21 cellular contexts compared by ENCODE assay signal in the genomic region with DNA sequence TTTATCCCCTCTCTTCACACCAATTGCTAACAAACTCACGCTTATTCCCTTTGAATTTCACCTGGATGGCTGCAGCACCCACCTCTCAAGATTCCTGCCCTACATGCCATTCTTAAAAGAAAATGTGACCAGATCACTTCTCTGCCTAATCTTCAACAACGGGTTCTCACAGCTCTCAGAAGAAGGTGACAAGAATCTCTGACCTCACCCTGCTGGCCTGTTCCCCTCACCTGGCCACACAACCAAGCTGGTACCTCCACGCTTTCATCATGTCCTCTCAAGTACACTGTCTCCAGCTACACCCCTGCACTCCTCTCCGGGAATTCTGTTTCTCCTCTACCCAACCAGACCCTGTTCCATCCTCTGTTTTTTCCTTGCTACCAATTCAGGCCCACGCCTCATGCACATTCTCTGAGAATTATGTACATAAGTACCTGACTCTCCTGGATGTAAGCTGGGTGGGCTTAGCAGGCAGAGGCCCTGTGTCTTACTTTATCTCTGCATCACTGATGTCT. TPM values are rescaled to one million over a fixed set of nuclear protein-coding genes. Genes with fewer than 3 reads are reported as not detected.
DNase-seq lines count a peak whose midpoint lies in the region; ATAC-seq and TF ChIP-seq lines count a peak whose summit lies in the region.
"Had no signal": no experiment of that assay in that cellular context is flagged by ENCODE, and none has a peak within 500 bp of the region (broad histone marks: within the 10 kb centered on the region; RNA-seq: fewer than 3 reads in every experiment).

No MANE protein-coding gene starts in this region.

- CTCF ChIA-PET in activated CD8-positive, alpha-beta T cell treated with anti-CD3 and anti-CD28 coated beads for 36 hours (lab: Charles Lee): interaction anchor here (1.0 kb wide), 1 partner anchor 12 kb away, joined by 4 read pairs; no protein-coding TSS in a partner anchor

- no peak for ATAC-seq in activated naive CD4-positive, alpha-beta T cell treated with anti-CD3 and anti-CD28 coated beads, Interleukin-2, amount 50 U/mL, for 72 hours
- ATAC-seq in activated CD8-positive, alpha-beta T cell treated with anti-CD3 and anti-CD28 coated beads for 36 hours: no peak
- no peak for ATAC-seq in stimulated activated naive B cell treated with anti-CD40 and anti-IgM and Interleukin-4, amounts not matched to agents 10 μg/mL and 1 μg/mL and 100 μg/mL, for 72 hours (replicated peaks)
- ATAC-seq in HG02973 (IDR thresholded peaks at IDR 0.05; ENCODE audit: unreplicated experiment): no peak
- ATAC-seq in HG02763 (IDR thresholded peaks at IDR 0.05; ENCODE audit: unreplicated experiment): no peak
- ATAC-seq: activated T-cell treated with anti-CD3 and anti-CD28 coated beads, Interleukin-2, amount 50 U/mL, for 4 hours; left cardiac atrium had no signal

- peaks cover 29% of the 10 kb centered on the region for H3K4me1 Mint-ChIP-seq in activated CD8-positive, alpha-beta T cell treated with anti-CD3 and anti-CD28 coated beads for 36 hours (ENCODE audit: low read depth)
- H3K4me1 Mint-ChIP-seq in immature natural killer cell: peaks cover 52 to 60% of the 10 kb centered on the region in 2 donors
- H3K4me1 Mint-ChIP-seq in stimulated activated naive B cell treated with anti-CD40 and anti-IgM and Interleukin-4, amounts not matched to agents 10 μg/mL and 1 μg/mL and 100 μg/mL, for 72 hours: peaks cover 18 to 35% of the 10 kb centered on the region in 2 donors
- H3K4me1 Mint-ChIP-seq in progenitor cell of endocrine pancreas (ENCODE audit: low read depth): peaks cover 6% of the 10 kb centered on the region

- TF ChIP-seq CTCF in activated CD8-positive, alpha-beta T cell treated with anti-CD3 and anti-CD28 coated beads for 36 hours (IDR thresholded peaks at IDR 0.05): no peak
- no peak for TF ChIP-seq CTCF in progenitor cell of endocrine pancreas (IDR thresholded peaks at IDR 0.05; ENCODE audit: unreplicated experiment)

- POLR2A ChIA-PET in activated CD8-positive, alpha-beta T cell treated with anti-CD3 and anti-CD28 coated beads for 36 hours (lab: Charles Lee): interaction anchor here (1.0 to 2.7 kb wide), 3 partner anchors 8 to 21 kb away, joined by 3 to 12 read pairs (median 3); no protein-coding TSS in a partner anchor

- H3K4me3 Mint-ChIP-seq in activated CD8-positive, alpha-beta T cell treated with anti-CD3 and anti-CD28 coated beads for 36 hours: no peak overlapping the region
- H3K4me3 Mint-ChIP-seq in immature natural killer cell (peak overlapping the region; percentile 69 to 80 (median 72)), progenitor cell of endocrine pancreas (ENCODE audit: low read depth) (no peak overlapping the region)
- H3K4me3 Mint-ChIP-seq in stimulated activated naive B cell treated with anti-CD40 and anti-IgM and Interleukin-4, amounts not matched to agents 10 μg/mL and 1 μg/mL and 100 μg/mL, for 72 hours: no peak overlapping the region
- H3K4me3 Mint-ChIP-seq: activated naive CD8-positive, alpha-beta T cell treated with anti-CD3 and anti-CD28 coated beads, Interleukin-2, amount 10 ng/mL, durations not matched to agents 7 days and 5 days; activated T-cell treated with anti-CD3 and anti-CD28 coated beads, Interleukin-2, amount 50 U/mL, for 4 hours; T-helper 2 cell treated with Interferon-gamma antibody and Interleukin-4, amounts not matched to agents 5 μg/mL and 100 μg/mL, for 36 hours had no signal

- intact Hi-C loops in activated CD8-positive, alpha-beta T cell treated with anti-CD3 and anti-CD28 coated beads for 36 hours (cut with micrococcal nuclease): no loop called here

- H3K27me3 Mint-ChIP-seq in activated CD8-positive, alpha-beta T cell treated with anti-CD3 and anti-CD28 coated beads for 36 hours: no peaks in the 10 kb centered on the region
- H3K27me3 Mint-ChIP-seq in immature natural killer cell (ENCODE audit: low read depth in 3 of 3) (peaks cover 0 to 3% (median 0%) of the 10 kb centered on the region in 3 donors), progenitor cell of endocrine pancreas (no peaks in the 10 kb centered on the region)
- H3K27me3 Mint-ChIP-seq in stimulated activated naive B cell treated with anti-CD40 and anti-IgM and Interleukin-4, amounts not matched to agents 10 μg/mL and 1 μg/mL and 100 μg/mL, for 72 hours: no peaks in the 10 kb centered on the region
- H3K27me3 Mint-ChIP-seq: activated naive CD8-positive, alpha-beta T cell treated with anti-CD3 and anti-CD28 coated beads, Interleukin-2, amount 10 ng/mL, durations not matched to agents 7 days and 5 days had no signal

- peak overlapping the region; percentile 17 to 24 for H3K27ac Mint-ChIP-seq in activated naive CD4-positive, alpha-beta T cell treated with anti-CD3 and anti-CD28 coated beads, Interleukin-2, amount 50 U/mL, for 72 hours
- H3K27ac Mint-ChIP-seq in activated CD8-positive, alpha-beta T cell treated with anti-CD3 and anti-CD28 coated beads for 36 hours: peak overlapping the region; percentile 23
- H3K27ac Mint-ChIP-seq in immature natural killer cell: peak overlapping the region; percentile 82 to 93 (median 86)
- H3K27ac Mint-ChIP-seq in stimulated activated naive B cell treated with anti-CD40 and anti-IgM and Interleukin-4, amounts not matched to agents 10 μg/mL and 1 μg/mL and 100 μg/mL, for 72 hours: peak overlapping the region; percentile 2
- no peak overlapping the region for H3K27ac Mint-ChIP-seq in progenitor cell of endocrine pancreas

- DNase-seq in activated naive CD4-positive, alpha-beta T cell treated with anti-CD3 and anti-CD28 coated beads, Interleukin-2, amount 50 U/mL, for 72 hours (ENCODE audit: low spot score in 2 of 2): no peak
- DNase-seq in activated naive CD4-positive, alpha-beta T cell treated with anti-CD3 and anti-CD28 coated beads, Interleukin-2, amount 50 U/mL, for 16 hours: no peak
- DNase-seq in activated CD8-positive, alpha-beta T cell treated with anti-CD3 and anti-CD28 coated beads for 36 hours: no peak
- DNase-seq in immature natural killer cell (no peak), progenitor cell of endocrine pancreas (ENCODE audit: low spot score, unreplicated experiment) (no peak)
- DNase-seq in stimulated activated naive B cell treated with anti-CD40 and anti-IgM and Interleukin-4, amounts not matched to agents 10 μg/mL and 1 μg/mL and 100 μg/mL, for 72 hours: no peak
- DNase-seq: ACHN; activated CD4-positive, alpha-beta T cell treated with anti-CD3 and anti-CD28 coated beads, Interleukin-2, amount 50 U/mL, for 48 hours; activated naive CD8-positive, alpha-beta T cell treated with anti-CD3 and anti-CD28 coated beads, Interleukin-2, amount 10 ng/mL, durations not matched to agents 7 days and 5 days; activated T-cell treated with anti-CD3 and anti-CD28 coated beads, Interleukin-2, amount 50 U/mL, for 4 hours; Calu3; DND-41; left cardiac atrium; NCI-H1105; NCI-H2029 treated with DMSO at 0.1 percent for 48 hours; NCI-H226; retina; RPMI8226 had no signal

- peaks cover 10 to 54% of the 10 kb centered on the region in 2 donors for H3K36me3 Mint-ChIP-seq in activated naive CD4-positive, alpha-beta T cell treated with anti-CD3 and anti-CD28 coated beads, Interleukin-2, amount 50 U/mL, for 72 hours
- peaks cover 69% of the 10 kb centered on the region for H3K36me3 Mint-ChIP-seq in activated CD8-positive, alpha-beta T cell treated with anti-CD3 and anti-CD28 coated beads for 36 hours (ENCODE audit: low read depth)
- peaks cover 16 to 48% (median 38%) of the 10 kb centered on the region in 3 donors for H3K36me3 Mint-ChIP-seq in immature natural killer cell
- peaks cover 27 to 56% of the 10 kb centered on the region in 2 donors for H3K36me3 Mint-ChIP-seq in stimulated activated naive B cell treated with anti-CD40 and anti-IgM and Interleukin-4, amounts not matched to agents 10 μg/mL and 1 μg/mL and 100 μg/mL, for 72 hours
- peaks cover 57% of the 10 kb centered on the region for H3K36me3 Mint-ChIP-seq in progenitor cell of endocrine pancreas (ENCODE audit: insufficient read depth)

- peaks cover 0 to 7% of the 10 kb centered on the region in 2 donors for H3K9me3 Mint-ChIP-seq in activated naive CD4-positive, alpha-beta T cell treated with anti-CD3 and anti-CD28 coated beads, Interleukin-2, amount 50 U/mL, for 72 hours
- H3K9me3 Mint-ChIP-seq in activated CD8-positive, alpha-beta T cell treated with anti-CD3 and anti-CD28 coated beads for 36 hours: no peaks in the 10 kb centered on the region
- H3K9me3 Mint-ChIP-seq in immature natural killer cell (no peaks in the 10 kb centered on the region), progenitor cell of endocrine pancreas (ENCODE audit: low read depth) (peaks cover 11% of the 10 kb centered on the region)
- H3K9me3 Mint-ChIP-seq in stimulated activated naive B cell treated with anti-CD40 and anti-IgM and Interleukin-4, amounts not matched to agents 10 μg/mL and 1 μg/mL and 100 μg/mL, for 72 hours: no peaks in the 10 kb centered on the region
- H3K9me3 Mint-ChIP-seq: activated naive CD8-positive, alpha-beta T cell treated with anti-CD3 and anti-CD28 coated beads, Interleukin-2, amount 10 ng/mL, durations not matched to agents 7 days and 5 days; activated T-cell treated with anti-CD3 and anti-CD28 coated beads, Interleukin-2, amount 50 U/mL, for 4 hours; T-helper 2 cell treated with Interferon-gamma antibody and Interleukin-4, amounts not matched to agents 5 μg/mL and 100 μg/mL, for 36 hours had no signal

RNA-seq across cellular contexts. Expression of a gene that starts 5.9 kb away (rescaled TPM):
- 10 to 100 TPM; 17.8 to 26.2 TPM for total RNA-seq in activated naive CD4-positive, alpha-beta T cell treated with anti-CD3 and anti-CD28 coated beads, Interleukin-2, amount 50 U/mL, for 72 hours
- 10 to 100 TPM; 20.3 to 20.4 TPM for total RNA-seq in activated CD8-positive, alpha-beta T cell treated with anti-CD3 and anti-CD28 coated beads for 36 hours
- 10 to 100 TPM; 11.3 to 26.2 (median 13.9) TPM for polyA plus RNA-seq in immature natural killer cell
- 145 and 147 TPM in 2 replicates for total RNA-seq in progenitor cell of endocrine pancreas

RNA-seq across cellular contexts. Expression of a gene that starts 50.2 kb away (rescaled TPM):
- 1 to 10 TPM; 7.1 to 8.9 TPM for total RNA-seq in activated naive CD4-positive, alpha-beta T cell treated with anti-CD3 and anti-CD28 coated beads, Interleukin-2, amount 50 U/mL, for 72 hours
- total RNA-seq in activated CD8-positive, alpha-beta T cell treated with anti-CD3 and anti-CD28 coated beads for 36 hours: 10 to 100 TPM; 23.2 to 24.2 TPM
- polyA plus RNA-seq in immature natural killer cell: 10 to 100 TPM in 1 of 3 donors, 1 to 10 TPM in 2; 6.2 to 10.8 (median 9.4) TPM
- 31.4 and 32.8 TPM in 2 replicates for total RNA-seq in progenitor cell of endocrine pancreas

RNA-seq across cellular contexts. Expression of a gene that starts 50.9 kb away (rescaled TPM):
- 100 to 1,000 TPM; 105 to 119 TPM for total RNA-seq in activated naive CD4-positive, alpha-beta T cell treated with anti-CD3 and anti-CD28 coated beads, Interleukin-2, amount 50 U/mL, for 72 hours
- total RNA-seq in activated CD8-positive, alpha-beta T cell treated with anti-CD3 and anti-CD28 coated beads for 36 hours: 100 to 1,000 TPM; 108 to 112 TPM
- polyA plus RNA-seq in immature natural killer cell: 10 to 100 TPM; 25.9 to 55.3 (median 28.5) TPM
- total RNA-seq in progenitor cell of endocrine pancreas: 131 and 136 TPM in 2 replicates

RNA-seq across cellular contexts. Expression of a gene that starts 51.6 kb away (rescaled TPM):
- total RNA-seq in activated naive CD4-positive, alpha-beta T cell treated with anti-CD3 and anti-CD28 coated beads, Interleukin-2, amount 50 U/mL, for 72 hours: 10 to 100 TPM in 1 of 2 donors, 1 to 10 TPM in 1; 9.1 to 10.4 TPM
- 10 to 100 TPM; 14.9 to 16.2 TPM for total RNA-seq in activated CD8-positive, alpha-beta T cell treated with anti-CD3 and anti-CD28 coated beads for 36 hours
- 10 to 100 TPM; 14.2 to 23.5 (median 22.1) TPM for polyA plus RNA-seq in immature natural killer cell
- total RNA-seq in progenitor cell of endocrine pancreas: 20.9 and 21.9 TPM in 2 replicates

Comparison
In these comparisons a context has a peak if more than half of its experiments do, and no peak if none do; other contexts are left out.
1. H3K4me3 Mint-ChIP-seq: peak in immature natural killer cell (5 of 5); none in activated CD8-positive, alpha-beta T cell treated with anti-CD3 and anti-CD28 coated beads for 36 hours (single experiment), stimulated activated naive B cell treated with anti-CD40 and anti-IgM and Interleukin-4, amounts not matched to agents 10 μg/mL and 1 μg/mL and 100 μg/mL, for 72 hours (0 of 2) and progenitor cell of endocrine pancreas (single experiment).